Comparison of ENCODE assay signal across 1 cellular context in the genomic region with DNA sequence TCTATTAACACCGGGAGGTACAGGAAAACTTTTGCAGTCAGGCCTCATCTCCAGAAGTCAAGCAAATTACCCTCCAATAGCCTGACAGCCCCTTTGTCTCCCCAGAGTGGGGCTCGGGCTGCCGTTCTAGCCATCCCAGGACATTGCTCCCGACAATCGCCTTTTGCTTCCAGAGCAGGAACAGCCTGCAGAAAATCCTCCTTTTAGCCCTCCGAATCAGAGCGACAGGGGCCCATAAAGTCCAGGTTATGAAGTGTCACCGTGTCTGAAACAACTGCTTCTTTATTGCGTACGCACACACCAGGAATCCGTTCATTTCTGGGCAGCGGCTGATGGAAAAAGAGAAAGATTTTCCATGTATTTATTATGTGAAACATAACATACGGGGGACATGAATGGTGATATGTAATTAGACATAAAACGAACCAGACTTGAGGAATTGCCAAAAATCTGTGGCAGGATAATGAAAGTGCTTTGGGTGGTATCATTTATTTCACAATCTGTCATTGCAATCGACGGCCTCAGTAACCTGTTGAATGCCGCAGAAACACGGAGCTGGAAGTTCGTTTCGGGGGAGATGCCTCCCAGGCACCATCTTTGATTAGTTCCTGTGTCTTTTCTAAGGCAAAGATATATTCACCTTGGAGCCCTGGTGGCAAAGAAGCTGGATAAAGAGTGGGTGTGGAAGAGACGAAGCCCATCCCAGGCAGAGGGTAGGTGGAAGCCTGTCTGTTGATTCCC.
TF ChIP-seq lines count a peak whose summit lies in the region.

No MANE protein-coding gene starts in this region.

TF ChIP-seq in HEK293, 187 proteins besides CTCF, POLR2A, EP300 and RAD21 (continued from another document):
- TF ChIP-seq, protein P1, sequence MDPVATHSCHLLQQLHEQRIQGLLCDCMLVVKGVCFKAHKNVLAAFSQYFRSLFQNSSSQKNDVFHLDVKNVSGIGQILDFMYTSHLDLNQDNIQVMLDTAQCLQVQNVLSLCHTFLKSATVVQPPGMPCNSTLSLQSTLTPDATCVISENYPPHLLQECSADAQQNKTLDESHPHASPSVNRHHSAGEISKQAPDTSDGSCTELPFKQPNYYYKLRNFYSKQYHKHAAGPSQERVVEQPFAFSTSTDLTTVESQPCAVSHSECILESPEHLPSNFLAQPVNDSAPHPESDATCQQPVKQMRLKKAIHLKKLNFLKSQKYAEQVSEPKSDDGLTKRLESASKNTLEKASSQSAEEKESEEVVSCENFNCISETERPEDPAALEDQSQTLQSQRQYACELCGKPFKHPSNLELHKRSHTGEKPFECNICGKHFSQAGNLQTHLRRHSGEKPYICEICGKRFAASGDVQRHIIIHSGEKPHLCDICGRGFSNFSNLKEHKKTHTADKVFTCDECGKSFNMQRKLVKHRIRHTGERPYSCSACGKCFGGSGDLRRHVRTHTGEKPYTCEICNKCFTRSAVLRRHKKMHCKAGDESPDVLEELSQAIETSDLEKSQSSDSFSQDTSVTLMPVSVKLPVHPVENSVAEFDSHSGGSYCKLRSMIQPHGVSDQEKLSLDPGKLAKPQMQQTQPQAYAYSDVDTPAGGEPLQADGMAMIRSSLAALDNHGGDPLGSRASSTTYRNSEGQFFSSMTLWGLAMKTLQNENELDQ (tag by site-specific recombination; IDR thresholded peaks at IDR 0.05; ENCODE audit: low read depth) = no peak
- no peak for TF ChIP-seq ZNF223 (tag by site-specific recombination; IDR thresholded peaks at IDR 0.05)
